Comparison of ENCODE assay signal across 13 cellular contexts in the genomic region with DNA sequence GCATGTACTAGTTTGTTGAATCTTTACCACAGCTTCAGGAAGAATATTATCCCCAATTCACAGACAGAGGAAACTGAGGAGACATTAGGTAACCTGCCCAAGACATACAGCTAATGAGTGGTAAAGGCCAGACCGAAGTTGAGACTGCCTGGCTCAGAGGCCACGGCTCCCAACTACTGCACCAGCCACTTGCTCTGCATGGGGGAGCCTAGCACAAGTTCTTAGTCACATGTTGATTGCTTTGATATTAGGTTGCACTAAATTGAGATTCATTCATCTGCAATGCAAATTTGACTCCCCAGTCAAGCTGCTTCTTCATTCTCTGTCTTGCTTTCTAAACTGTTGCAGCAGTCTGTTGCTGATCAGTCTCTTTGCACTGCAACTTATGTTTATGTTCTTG.
"Had no signal": no experiment of that assay in that cellular context is flagged by ENCODE, and none has a peak within 500 bp of the region (broad histone marks: within the 10 kb centered on the region; RNA-seq: fewer than 3 reads in every experiment).

No MANE protein-coding gene starts in this region.

- DNase-seq: activated CD4-positive, alpha-beta T cell treated with anti-CD3 and anti-CD28 coated beads, Interleukin-2, amount 10 ng/mL, durations not matched to agents 24 days and 14 days; activated naive CD4-positive, alpha-beta T cell treated with anti-CD3 and anti-CD28 coated beads, Interleukin-2, amount 50 U/mL, for 16 hours; amniotic stem cell; body of pancreas; central memory CD4-positive, alpha-beta T cell; effector CD4-positive, alpha-beta T cell; lower lobe of right lung; midbrain; naive B cell; right cardiac atrium; small intestine; tibial artery; uterus had no signal

- ATAC-seq: body of pancreas, lower lobe of right lung, right cardiac atrium had no signal
